8 cellular contexts compared by ENCODE assay signal in genomic region chr15:41585140-41586047, GRCh38. TPM values are rescaled to one million over a fixed set of nuclear protein-coding genes. Genes with fewer than 3 reads are reported as not detected.
DNase-seq lines count a peak whose midpoint lies in the region; ATAC-seq and TF ChIP-seq lines count a peak whose summit lies in the region.

No MANE protein-coding gene starts in this region.

- H3K9me3 ChIP-seq in body of pancreas: no peaks in the 10 kb centered on the region
- H3K9me3 ChIP-seq in skeletal muscle tissue (ENCODE audit: control insufficient read depth in 3 of 3, low read length in 3 of 3): no peaks in the 10 kb centered on the region

- TF ChIP-seq CTCF in body of pancreas (IDR thresholded peaks at IDR 0.05): peak in 6 of 7 experiments; percentile 23 to 72 (median 37)

- no peaks in the 10 kb centered on the region for H3K27me3 ChIP-seq in body of pancreas
- no peaks in the 10 kb centered on the region for H3K27me3 ChIP-seq in skeletal muscle tissue (ENCODE audit: control insufficient read depth in 3 of 3, insufficient read depth in 3 of 3, low read length in 3 of 3)

- intact Hi-C loops in body of pancreas (cut with DNase I): no loop called here
- intact Hi-C loops in posterior vena cava (cut with DNase I): no loop called here

- DNase-seq in GM04503 (ENCODE audit: low read depth): peak; percentile 37
- peak; percentile 46 for DNase-seq in SW480 (ENCODE audit: low spot score)
- DNase-seq in body of pancreas: peak; percentile 61 to 82 (median 70)
- DNase-seq in iPS-NIHi11 (ENCODE audit: low spot score): peak; percentile 51
- no peak for DNase-seq in posterior vena cava (ENCODE audit: low spot score)

- H3K4me3 ChIP-seq in body of pancreas (peak overlapping the region in 1 of 2 donors; percentile 5), skeletal muscle tissue (ENCODE audit: low read length in 3 of 3) (peak overlapping the region; percentile 55 to 75 (median 72))

- peak; percentile 22 to 36 (median 22) for TF ChIP-seq POLR2A in body of pancreas (IDR thresholded peaks at IDR 0.05)

- H3K4me1 ChIP-seq in body of pancreas: peaks cover 16% of the 10 kb centered on the region
- H3K4me1 ChIP-seq in skeletal muscle tissue (ENCODE audit: control insufficient read depth in 3 of 3, insufficient read depth in 3 of 3, low read length in 3 of 3): peaks cover 0 to 4% (median 0%) of the 10 kb centered on the region in 3 donors

- peak overlapping the region; percentile 60 to 79 (median 68) for H3K9ac ChIP-seq in skeletal muscle tissue (ENCODE audit: low read depth in 1 of 3, low read length in 3 of 3)

- peak; percentile 85 for ATAC-seq in body of pancreas
- no peak for ATAC-seq in GM21381 (IDR thresholded peaks at IDR 0.05; ENCODE audit: unreplicated experiment)
- ATAC-seq in GM21825 (IDR thresholded peaks at IDR 0.05; ENCODE audit: unreplicated experiment): no peak

- WGBS in body of pancreas, 2 donors: 2 to 10% methylated on average over 15 to 74 of the region's 78 CpGs

- H3K36me3 ChIP-seq in body of pancreas (replicated peaks in 1 of 2; ENCODE audit: insufficient read depth in 1 of 2, low read depth in 2 of 2) (no peaks in the 10 kb centered on the region), skeletal muscle tissue (ENCODE audit: control insufficient read depth in 3 of 3, insufficient read depth in 3 of 3, low read length in 3 of 3) (no peaks in the 10 kb centered on the region)

- H3K27ac ChIP-seq in body of pancreas: peak overlapping the region; percentile 50 to 78 (median 74)
- H3K27ac ChIP-seq in skeletal muscle tissue (ENCODE audit: low read depth, low read length): no peak overlapping the region

RNA-seq across cellular contexts. Expression of gene TYRO3, which starts 26.4 kb away (rescaled TPM):
- total RNA-seq in body of pancreas: 10 to 100 TPM; 10.9 to 12.5 TPM
- total RNA-seq in skeletal muscle tissue: 11.5 TPM
- total RNA-seq in posterior vena cava: 1 to 10 TPM; 5.0 to 8.7 TPM

RNA-seq across cellular contexts. Expression of gene RPAP1, which starts 41.3 kb away (rescaled TPM):
- total RNA-seq in body of pancreas: 10 to 100 TPM; 23.1 to 43.5 TPM
- total RNA-seq in skeletal muscle tissue: 6.8 TPM
- total RNA-seq in posterior vena cava: 10 to 100 TPM; 16.3 to 19.9 TPM
